30 cellular contexts compared by ENCODE assay signal in the genomic region with DNA sequence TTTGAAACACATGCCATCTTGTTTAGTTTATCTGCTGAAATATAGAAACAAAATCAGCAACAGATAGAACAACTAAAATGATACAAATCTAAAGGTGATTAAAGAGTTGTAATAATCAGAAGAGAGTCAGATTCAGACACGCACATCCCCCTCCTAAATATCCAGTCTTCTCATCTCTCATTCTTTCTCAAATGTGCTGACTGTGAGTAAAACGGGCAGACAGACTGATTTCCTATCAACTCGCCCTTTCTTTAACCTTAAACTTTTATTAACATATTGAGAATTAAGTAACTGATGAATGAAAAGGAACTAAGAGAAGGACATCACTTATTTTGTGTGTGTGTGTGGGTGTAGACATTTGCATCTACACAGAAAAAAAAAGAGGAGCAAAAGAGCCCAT. TPM values are rescaled to one million over a fixed set of nuclear protein-coding genes. Genes with fewer than 3 reads are reported as not detected.
DNase-seq lines count a peak whose midpoint lies in the region; ATAC-seq, FAIRE-seq and TF ChIP-seq lines count a peak whose summit lies in the region.
"Had no signal": no experiment of that assay in that cellular context is flagged by ENCODE, and none has a peak within 500 bp of the region (broad histone marks: within the 10 kb centered on the region; RNA-seq: fewer than 3 reads in every experiment).

No MANE protein-coding gene starts in this region.

- H3K79me2 ChIP-seq in HepG2 (ENCODE audit: insufficient read depth, low read length) (no peaks in the 10 kb centered on the region), K562 (ENCODE audit: control insufficient read depth, insufficient read depth, low read length) (no peaks in the 10 kb centered on the region)

- H3K9me3 ChIP-seq in HepG2 (ENCODE audit: low read length) (no peaks in the 10 kb centered on the region), right lobe of liver (no peaks in the 10 kb centered on the region), K562 (replicated peaks; ENCODE audit: control insufficient read depth, insufficient read depth, low read depth, low read length) (no peaks in the 10 kb centered on the region)
- H3K9me3 ChIP-seq: BE2C had no signal

- H2AFZ ChIP-seq in HepG2 (ENCODE audit: low read length) (no peak overlapping the region), K562 (ENCODE audit: low read depth, low read length) (no peak overlapping the region)

- H3K4me2 ChIP-seq in HepG2 (ENCODE audit: low read depth, low read length): no peak overlapping the region
- H3K4me2 ChIP-seq in K562 (ENCODE audit: insufficient read depth, low read length): no peak overlapping the region

- in situ Hi-C loops in HepG2 (cut with HindIII; ENCODE audit: extremely low pct_ligation_motif_present, low pct_unique_long_range_greater_than_20kb) (no loop called here), K562 (cut with MboI) (no loop called here)

- TF ChIP-seq EP300 in HepG2 (IDR thresholded peaks at IDR 0.05; ENCODE audit: low read depth in 2 of 2, low read length in 2 of 2): no peak
- TF ChIP-seq EP300 in HepG2 (CRISPR knock-in tag; IDR thresholded peaks at IDR 0.05; ENCODE audit: borderline replicate concordance): no peak
- TF ChIP-seq EP300 in K562 (IDR thresholded peaks at IDR 0.05; ENCODE audit: low read length): no peak

- no peak for FAIRE-seq in HepG2 (lab: Jason Lieb, UNC)
- no peak for FAIRE-seq in K562 (lab: Jason Lieb, UNC)
- FAIRE-seq: GM12878, GM12892, GM18507 had no signal

- no peak for TF ChIP-seq POLR2A in HepG2 (IDR thresholded peaks at IDR 0.05; ENCODE audit: insufficient read depth in 1 of 2, low read depth in 2 of 2, low read length in 2 of 2)
- TF ChIP-seq POLR2A in right lobe of liver (IDR thresholded peaks at IDR 0.05): no peak
- TF ChIP-seq POLR2A in K562 (conservative IDR thresholded peaks at IDR 0.05): no peak

- H3K27ac ChIP-seq in HepG2 (ENCODE audit: extremely low read length, insufficient read depth, low read length): no peak overlapping the region
- H3K27ac ChIP-seq in right lobe of liver: no peak overlapping the region
- no peak overlapping the region for H3K27ac ChIP-seq in K562 (ENCODE audit: extremely low read depth, low read depth, low read length)
- H3K27ac ChIP-seq in foreskin keratinocyte: no peak overlapping the region
- H3K27ac ChIP-seq: 22Rv1, BLaER1 had no signal

- H3K36me3 ChIP-seq in HepG2 (replicated peaks in 1 of 2; ENCODE audit: control insufficient read depth in 1 of 2, insufficient read depth in 2 of 2, low read length in 2 of 2) (no peaks in the 10 kb centered on the region), right lobe of liver (peaks cover 0 to 9% (median 0%) of the 10 kb centered on the region in 4 donors), K562 (ENCODE audit: control insufficient read depth, insufficient read depth, low read length) (no peaks in the 10 kb centered on the region)
- H3K36me3 ChIP-seq: BE2C, BLaER1 had no signal

- intact Hi-C loops in HepG2 (cut with micrococcal nuclease; ENCODE audit: unreplicated experiment): no loop called here
- intact Hi-C loops in right lobe of liver (cut with DNase I): no loop called here
- intact Hi-C loops in K562 (cut with micrococcal nuclease): no loop called here

- 16% methylated on average over 3 of the region's 3 CpGs for WGBS in HepG2 (ENCODE audit: low lambda C conversion rate)
- 73% methylated on average over 3 of the region's 3 CpGs for WGBS in right lobe of liver (ENCODE audit: insufficient coverage, low coverage, low lambda C conversion rate, missing lambda C conversion rate)
- 0% methylated on average over 3 of the region's 3 CpGs for WGBS in K562 (ENCODE audit: insufficient coverage, low coverage, missing lambda C conversion rate)

- CTCF ChIA-PET in HepG2 (lab: Yijun Ruan, JAX; ENCODE audit: low intra/inter-chr PET ratio, low total read pairs) (no interaction called here), K562 (lab: Yijun Ruan, JAX; ENCODE audit: low intra/inter-chr PET ratio) (no interaction called here)

- DNase-seq in HepG2 (ENCODE audit: low spot score) (no peak), right lobe of liver (no peak), K562 (ENCODE audit: extremely low read depth in 1 of 4, low spot score in 3 of 4) (no peak), foreskin keratinocyte (no peak)
- DNase-seq in stimulated activated CD4-positive, alpha-beta T cell treated with anti-CD3 and anti-CD28 coated beads, Interleukin-12 subunit alpha, Interleukin-12 subunit beta, amount 100 ng/mL, for 4 hours: no peak
- DNase-seq: ACHN; BE2C; C1 segment of cervical spinal cord; CD4-positive, alpha-beta memory T cell; CD4-positive, CD25-positive, alpha-beta regulatory T cell; CD8-positive, alpha-beta memory T cell; COR-L47; DMS 273 treated with DMSO at 0.1 percent for 48 hours; DMS153; DMS53; DMS79; DND-41; EL; GDM1 had no signal

- BruUV-seq in HepG2 (replicated peaks; lab: Mats Ljungman, UMichigan) (no TSS peak), K562 (replicated peaks; lab: Mats Ljungman, UMichigan) (no TSS peak)

- H3K4me1 ChIP-seq in HepG2 (ENCODE audit: insufficient read depth, low read length) (no peaks in the 10 kb centered on the region), right lobe of liver (no peaks in the 10 kb centered on the region), K562 (replicated peaks in 1 of 2; ENCODE audit: control insufficient read depth in 2 of 2, insufficient read depth in 2 of 2, low read length in 2 of 2) (no peaks in the 10 kb centered on the region), foreskin keratinocyte (no peaks in the 10 kb centered on the region)

- no peaks in the 10 kb centered on the region for H3K27me3 ChIP-seq in HepG2 (ENCODE audit: control insufficient read depth in 1 of 2, insufficient read depth in 2 of 2, low read length in 2 of 2)
- H3K27me3 ChIP-seq in right lobe of liver: no peaks in the 10 kb centered on the region
- H3K27me3 ChIP-seq in K562 (ENCODE audit: control insufficient read depth in 2 of 2, insufficient read depth in 2 of 2, low read length in 2 of 2): no peaks in the 10 kb centered on the region
- H3K27me3 ChIP-seq in foreskin keratinocyte: no peaks in the 10 kb centered on the region
- H3K27me3 ChIP-seq: BE2C, BLaER1 had no signal

- no peak overlapping the region for H3K9ac ChIP-seq in HepG2 (ENCODE audit: insufficient read depth, low read depth, low read length)
- no peak overlapping the region for H3K9ac ChIP-seq in K562 (ENCODE audit: insufficient read depth in 1 of 2, low read depth in 2 of 2, low read length in 2 of 2)
- H3K9ac ChIP-seq: BLaER1 had no signal

- ATAC-seq in HepG2: no peak
- ATAC-seq in right lobe of liver: no peak
- no peak for ATAC-seq in K562
- no peak for ATAC-seq in foreskin keratinocyte
- ATAC-seq: GM12878 had no signal

- no peaks in the 10 kb centered on the region for H3K9me1 ChIP-seq in K562 (ENCODE audit: control insufficient read depth, insufficient read depth, low read length)

- no peaks in the 10 kb centered on the region for H4K20me1 ChIP-seq in HepG2 (ENCODE audit: insufficient read depth, low read length)
- H4K20me1 ChIP-seq in K562 (replicated peaks; ENCODE audit: control insufficient read depth, insufficient read depth, low read length): no peaks in the 10 kb centered on the region
- H4K20me1 ChIP-seq: BLaER1 had no signal

- H3K4me3 ChIP-seq in HepG2 (replicated peaks in 1 of 3; ENCODE audit: insufficient read depth in 1 of 3, low read depth in 2 of 3, low read length in 3 of 3) (no peak overlapping the region), right lobe of liver (no peak overlapping the region), K562 (no peak overlapping the region)
- H3K4me3 ChIP-seq: BLaER1, GM12878 had no signal

- POLR2A ChIA-PET in HepG2 (lab: Yijun Ruan, JAX) (no interaction called here), K562 (lab: Yijun Ruan, JAX) (interaction anchor here (1.2 kb wide), 1 partner anchor 173 kb away, joined by 4 read pairs; no protein-coding TSS in a partner anchor)

- TF ChIP-seq CTCF in HepG2 (CRISPR knock-in tag; IDR thresholded peaks at IDR 0.05): no peak
- TF ChIP-seq CTCF in right lobe of liver (IDR thresholded peaks at IDR 0.05): no peak
- TF ChIP-seq CTCF in K562 (IDR thresholded peaks at IDR 0.05 in 2 of 3, conservative IDR thresholded peaks at IDR 0.05 in 1 of 3; ENCODE audit: insufficient read depth in 2 of 3, low read depth in 1 of 3, low read length in 3 of 3): no peak
- no peak for TF ChIP-seq CTCF in foreskin keratinocyte (conservative IDR thresholded peaks at IDR 0.05)

- no peak for TF ChIP-seq RAD21 in HepG2 (CRISPR knock-in tag; IDR thresholded peaks at IDR 0.05)
- TF ChIP-seq RAD21 in K562 (CRISPR knock-in tag; conservative IDR thresholded peaks at IDR 0.05 in 1 of 2, IDR thresholded peaks at IDR 0.05 in 1 of 2): no peak

RNA-seq across cellular contexts. Expression of a gene that starts 34.6 kb away (rescaled TPM):
- total RNA-seq in HepG2 (2016; rRNA removed; fragmentation: Illumina TruSeq; extraction: Trizol): not detected in 2 replicates
- not detected in 2 replicates for total RNA-seq in HepG2 (2016; cell fraction: cytosol; rRNA removed; fragmentation: Illumina TruSeq; extraction: Trizol; ENCODE audit: low read depth)
- total RNA-seq in HepG2 (2016; cell fraction: insoluble cytoplasmic fraction; rRNA removed; fragmentation: Illumina TruSeq; extraction: Trizol): not detected in 2 replicates
- not detected in 2 replicates for total RNA-seq in HepG2 (2016; cell fraction: membrane; rRNA removed; fragmentation: Illumina TruSeq; extraction: Trizol)
- total RNA-seq in HepG2 (2016; cell fraction: nucleus; rRNA removed; fragmentation: Illumina TruSeq; extraction: Trizol): not detected in 2 replicates
- polyA plus RNA-seq in HepG2 (2011; rRNA removed): not detected in 2 replicates
- not detected in 2 replicates for polyA plus RNA-seq in HepG2 (2011; cell fraction: cytosol; rRNA removed)
- polyA plus RNA-seq in HepG2 (2011; cell fraction: nucleus; rRNA removed): not detected in 2 replicates
- polyA plus RNA-seq in HepG2 (2012): not detected in 2 replicates
- polyA plus RNA-seq in HepG2 (2016; cell fraction: cytosol; fragmentation: Illumina TruSeq; extraction: Trizol; ENCODE audit: low read depth): not detected in 2 replicates
- polyA plus RNA-seq in HepG2 (2016; cell fraction: insoluble cytoplasmic fraction; fragmentation: Illumina TruSeq; extraction: Trizol; ENCODE audit: low read depth): not detected in 2 replicates
- not detected in 2 replicates for polyA plus RNA-seq in HepG2 (2016; cell fraction: membrane; fragmentation: Illumina TruSeq; extraction: Trizol; ENCODE audit: low read depth)
- polyA plus RNA-seq in HepG2 (2016; cell fraction: nucleus; fragmentation: Illumina TruSeq; extraction: Trizol; ENCODE audit: insufficient read depth, low read depth): not detected in 2 replicates
- polyA minus RNA-seq in HepG2 (2011; rRNA and poly(A)+ RNA removed; ENCODE audit: low replicate concordance): not detected in 2 replicates
- not detected in 2 replicates for polyA minus RNA-seq in HepG2 (2011; cell fraction: cytosol; rRNA and poly(A)+ RNA removed)
- not detected in 2 replicates for polyA minus RNA-seq in HepG2 (2011; cell fraction: nucleus; rRNA and poly(A)+ RNA removed)
- 100 to 1,000 TPM in 2 of 6 experiments, 10 to 100 TPM in 4; 31.9 to 177 (median 70.2) TPM for total RNA-seq in right lobe of liver
- not detected in 2 replicates for total RNA-seq in K562 (2011; cell fraction: chromatin; rRNA removed; ENCODE audit: low replicate concordance)
- total RNA-seq in K562 (2011; cell fraction: nucleolus; rRNA removed): not detected in 2 replicates
- not detected in 2 replicates for total RNA-seq in K562 (2011; cell fraction: nucleoplasm; rRNA removed)
- not detected in 2 replicates for total RNA-seq in K562 (2014; rRNA removed)
- not detected in 2 replicates for total RNA-seq in K562 (2014; rRNA removed; fragmentation: Illumina TruSeq; extraction: Trizol)
- not detected in 2 replicates for total RNA-seq in K562 (2015; rRNA removed; fragmentation: Illumina TruSeq; extraction: Trizol)
- not detected in 2 replicates for total RNA-seq in K562 (2021)
- not detected in 2 replicates for polyA plus RNA-seq in K562 (2011; rRNA removed)
- not detected in 2 replicates for polyA plus RNA-seq in K562 (2011; cell fraction: cytosol; rRNA removed)
- not detected in 2 replicates for polyA plus RNA-seq in K562 (2011; cell fraction: nucleus; rRNA removed)
- polyA plus RNA-seq in K562 (2012): not detected in 2 replicates
- polyA plus RNA-seq in K562 (2014; fragmentation: Illumina TruSeq; extraction: Trizol): not detected in 2 replicates
- polyA plus RNA-seq in K562 (2014; fragmentation: Nextera tagmentation; extraction: Ambion mirVana): not detected
- not detected in 2 replicates for polyA plus RNA-seq in K562 (2014; rRNA removed)
- polyA minus RNA-seq in K562 (2011; rRNA and poly(A)+ RNA removed): not detected in 2 replicates
- not detected in 2 replicates for polyA minus RNA-seq in K562 (2011; cell fraction: cytosol; rRNA and poly(A)+ RNA removed)
- polyA minus RNA-seq in K562 (2011; cell fraction: nucleus; rRNA and poly(A)+ RNA removed): not detected in 2 replicates
- not detected in 2 replicates for total RNA-seq in foreskin keratinocyte
- polyA plus RNA-seq in foreskin keratinocyte: not detected in 2 replicates
- total RNA-seq: A172; A673; CD4-positive, alpha-beta memory T cell; CD4-positive, CD25-positive, alpha-beta regulatory T cell; CD8-positive, alpha-beta memory T cell; Daoy; G401; GM12878 had no signal
- polyA plus RNA-seq: AG04450; CD14-positive monocyte; CD4-positive, alpha-beta memory T cell; CD4-positive, CD25-positive, alpha-beta regulatory T cell; CD8-positive, alpha-beta memory T cell; GM12878 had no signal

Comparison
In these comparisons a context has a peak if more than half of its experiments do, and no peak if none do; other contexts are left out.
1. RNA of a gene that starts 34.6 kb away (total RNA-seq): 31.9 to 177 TPM in right lobe of liver; not detected in HepG2, not detected in foreskin keratinocyte and not detected in K562; every median in the first group is over 10 times any median in the second.